Comparison of ENCODE assay signal across 8 cellular contexts in the genomic region with DNA sequence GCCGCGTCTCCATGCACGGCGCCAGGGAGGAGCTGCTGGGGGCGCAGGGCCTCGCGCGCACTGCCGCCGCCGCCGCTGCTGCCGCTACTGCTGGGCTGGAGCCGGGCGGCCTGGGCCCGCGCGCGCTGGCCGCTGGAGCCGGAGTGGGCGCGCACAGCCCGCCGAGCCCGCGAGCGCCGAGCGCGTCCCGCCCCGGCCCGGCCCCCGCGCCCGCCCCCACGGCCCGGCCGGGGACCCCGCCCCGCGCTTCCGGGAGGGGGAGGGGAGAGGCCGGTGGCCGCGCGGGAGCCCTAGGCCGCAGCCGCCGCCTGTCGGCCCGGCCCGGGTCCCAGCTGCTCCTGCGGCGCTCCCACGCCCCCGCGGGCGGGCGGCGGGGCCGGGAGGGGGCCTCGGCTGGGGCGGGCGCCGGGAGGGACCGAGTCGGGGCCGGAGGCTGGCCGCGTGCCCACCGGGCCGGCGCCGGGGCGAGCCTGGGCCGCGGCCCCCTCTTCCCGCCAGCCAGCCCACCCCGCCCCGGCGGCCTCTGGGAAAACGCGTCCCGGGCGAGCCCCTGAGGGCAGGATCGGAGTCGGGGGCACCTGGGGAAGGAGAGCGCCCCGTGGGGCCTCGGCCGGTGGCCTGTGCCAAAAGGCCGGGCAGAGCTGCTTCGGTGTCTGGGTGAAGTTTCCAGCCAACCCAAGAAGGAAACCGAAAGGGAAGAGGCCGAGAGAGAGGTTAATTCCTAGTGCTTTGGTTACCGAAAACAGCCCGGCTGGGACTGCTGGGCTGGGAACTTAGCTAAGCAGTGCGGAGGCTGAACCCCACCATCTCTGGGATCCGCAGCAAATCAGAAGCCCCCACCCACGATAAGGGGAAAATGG. TPM values are rescaled to one million over a fixed set of nuclear protein-coding genes. Genes with fewer than 3 reads are reported as not detected.
DNase-seq lines count a peak whose midpoint lies in the region; ATAC-seq and TF ChIP-seq lines count a peak whose summit lies in the region.

Gene STK24 (minus strand): TSS at position 145 of the 860 bp plus-strand sequence. CDS start 321 bp downstream, outside the sequence.

- no peaks in the 10 kb centered on the region for H3K9me3 ChIP-seq in ascending aorta
- H3K9me3 ChIP-seq in right atrium auricular region: no peaks in the 10 kb centered on the region
- no peaks in the 10 kb centered on the region for H3K9me3 ChIP-seq in psoas muscle

- 0% methylated on average over 30 to 97 of the region's 102 CpGs for WGBS in psoas muscle, 3 donors

- H3K27ac Mint-ChIP-seq in IgD-negative memory B cell (peak within 1 kb of the TSS; percentile 94 to 97 (median 97)), T-cell (peak within 1 kb of the TSS; percentile 94 to 96)

- peaks cover 33 to 35% (median 33%) of the 10 kb centered on the region in 3 donors for H3K4me1 Mint-ChIP-seq in IgD-negative memory B cell
- peaks cover 33 to 47% (median 39%) of the 10 kb centered on the region in 3 donors for H3K4me1 Mint-ChIP-seq in T-cell

- H3K27me3 Mint-ChIP-seq in IgD-negative memory B cell (no peaks in the 10 kb centered on the region), T-cell (no peaks in the 10 kb centered on the region)

- peak within 1 kb of the TSS; percentile 88 to 89 for H3K4me3 ChIP-seq in ascending aorta
- peak within 1 kb of the TSS; percentile 88 to 96 for H3K4me3 ChIP-seq in right atrium auricular region
- H3K4me3 ChIP-seq in psoas muscle: peak within 1 kb of the TSS; percentile 98

- TF ChIP-seq CTCF in ascending aorta (IDR thresholded peaks at IDR 0.05) (no peak), right atrium auricular region (IDR thresholded peaks at IDR 0.05) (no peak), psoas muscle (IDR thresholded peaks at IDR 0.05) (no peak)

- ATAC-seq in GM21529 (IDR thresholded peaks at IDR 0.05; ENCODE audit: unreplicated experiment) (peak; percentile 56), T-cell (replicated peaks in 1 of 4) (peak; percentile 62 to 71 (median 66)), psoas muscle (peak; percentile 76 to 89 (median 82))

- H3K9me3 Mint-ChIP-seq in IgD-negative memory B cell (no peaks in the 10 kb centered on the region), T-cell (no peaks in the 10 kb centered on the region)

- peaks cover 3% of the 10 kb centered on the region for H3K36me3 Mint-ChIP-seq in IgD-negative memory B cell
- H3K36me3 Mint-ChIP-seq in T-cell: no peaks in the 10 kb centered on the region

- no peaks in the 10 kb centered on the region for H3K36me3 ChIP-seq in ascending aorta
- H3K36me3 ChIP-seq in right atrium auricular region: no peaks in the 10 kb centered on the region
- no peaks in the 10 kb centered on the region for H3K36me3 ChIP-seq in psoas muscle (ENCODE audit: insufficient read depth in 1 of 2, low read depth in 1 of 2)

- CTCF ChIA-PET in T-cell (lab: Charles Lee): no interaction called here

- H3K27me3 ChIP-seq in ascending aorta (no peaks in the 10 kb centered on the region), right atrium auricular region (no peaks in the 10 kb centered on the region), psoas muscle (ENCODE audit: insufficient read depth in 3 of 3, low read length in 2 of 3) (no peaks in the 10 kb centered on the region)

- DNase-seq in GF-D8 (lab: John Stamatoyannopoulos, UW) (peak; percentile 33), T-cell (peak in 22 of 34 experiments; percentile 8 to 62 (median 38)), ascending aorta (ENCODE audit: low spot score in 2 of 2) (peak in 1 of 2 donors; percentile 77), right atrium auricular region (ENCODE audit: low spot score) (no peak), psoas muscle (peak; percentile 82 to 84), NCI-H1694 treated with DMSO at 0.1 percent for 48 hours (lab: John Stamatoyannopoulos, UW) (no peak)

- H3K27ac ChIP-seq in ascending aorta (peak within 1 kb of the TSS; percentile 98 to 99), right atrium auricular region (peak within 1 kb of the TSS; percentile 96 to 98), psoas muscle (peak within 1 kb of the TSS; percentile 97)

- H3K4me1 ChIP-seq in ascending aorta (peaks cover 0 to 24% of the 10 kb centered on the region in 2 donors), right atrium auricular region (peaks cover 0 to 40% of the 10 kb centered on the region in 2 donors), psoas muscle (peaks cover 31% of the 10 kb centered on the region)

- POLR2A ChIA-PET in T-cell (lab: Charles Lee): interaction anchor here in 1 of 2 donors (0.8 kb wide), 1 partner anchor 49 kb away, joined by 3 read pairs; no protein-coding TSS in a partner anchor

- H3K4me3 Mint-ChIP-seq in IgD-negative memory B cell (peak within 1 kb of the TSS; percentile 69 to 96 (median 94)), T-cell (peak within 1 kb of the TSS; percentile 89 to 93 (median 90))

- intact Hi-C loops in ascending aorta (cut with DNase I) (loop anchor here (5.0 to 10.0 kb wide), 5 partner anchors 125 to 1142 kb away; partner anchors contain the start of gene RAP2A), psoas muscle (cut with DNase I) (loop anchor here (5.0 kb wide), 4 partner anchors 70 to 130 kb away; no protein-coding TSS in a partner anchor)

RNA-seq across cellular contexts. Expression of gene STK24, which starts in this region (rescaled TPM):
- polyA plus RNA-seq in IgD-negative memory B cell (22.9 TPM), psoas muscle (10 to 100 TPM; 28.2 to 58.1 (median 39.6) TPM)
- total RNA-seq in T-cell (100 to 1,000 TPM in 4 of 5 donors, 10 to 100 TPM in 1; 92.1 to 143 (median 113) TPM), ascending aorta (35.4 TPM), right atrium auricular region (10 to 100 TPM; 55.8 to 63.2 TPM), psoas muscle (10 to 100 TPM; 27.2 to 38.7 (median 33.9) TPM)

Comparison
In these comparisons a context has a peak if more than half of its experiments do, and no peak if none do; other contexts are left out.
1. DNase-seq: peak in GF-D8 (single experiment), T-cell (22 of 34) and psoas muscle (2 of 2); none in right atrium auricular region (single experiment) and NCI-H1694 treated with DMSO at 0.1 percent for 48 hours (single experiment).
2. Peak in every context shown above with its lines, with median percentiles within 50 percentile points of each other: ATAC-seq, H3K27ac ChIP-seq and H3K4me3 ChIP-seq.